In genomic region chr10:27188897-27189296, GRCh38 we compare ENCODE assay signal across 20 cellular contexts.
"Had no signal": no experiment of that assay in that cellular context is flagged by ENCODE, and none has a peak within 500 bp of the region (broad histone marks: within the 10 kb centered on the region; RNA-seq: fewer than 3 reads in every experiment).

No MANE protein-coding gene starts in this region.

- H3K4me3 Mint-ChIP-seq: natural killer cell; stimulated activated effector memory CD8-positive, alpha-beta T cell treated with anti-CD3 and anti-CD28 coated beads, Interleukin-12 subunit alpha, Interleukin-12 subunit beta, amount 100 ng/mL, for 72 hours had no signal

- H3K27me3 Mint-ChIP-seq: progenitor cell of endocrine pancreas had no signal

- H3K36me3 ChIP-seq: thyroid gland, uterus had no signal

- H3K9me3 Mint-ChIP-seq: natural killer cell; stimulated activated effector memory CD8-positive, alpha-beta T cell treated with anti-CD3 and anti-CD28 coated beads, Interleukin-12 subunit alpha, Interleukin-12 subunit beta, amount 100 ng/mL, for 72 hours had no signal

- H3K9me3 ChIP-seq: heart left ventricle, pancreas, right lobe of liver, suprapubic skin, thyroid gland, upper lobe of left lung, uterus had no signal

- H3K27ac ChIP-seq: heart left ventricle, pancreas, right lobe of liver, suprapubic skin, thyroid gland, upper lobe of left lung, uterus had no signal

- H3K4me1 Mint-ChIP-seq: natural killer cell; stimulated activated effector memory CD8-positive, alpha-beta T cell treated with anti-CD3 and anti-CD28 coated beads, Interleukin-12 subunit alpha, Interleukin-12 subunit beta, amount 100 ng/mL, for 72 hours had no signal

- H3K4me3 ChIP-seq: heart left ventricle, pancreas, right lobe of liver, suprapubic skin, thyroid gland, upper lobe of left lung, uterus had no signal

- DNase-seq: effector memory CD4-positive, alpha-beta T cell; heart left ventricle; hippocampal formation; islet precursor cell; natural killer cell; occipital lobe; pancreas; right lobe of liver; stimulated activated CD4-positive, alpha-beta T cell treated with anti-CD3 and anti-CD28 coated beads, Interleukin-4, amount 100 ng/mL, for 1 hour; stimulated activated CD8-positive, alpha-beta memory T cell treated with anti-CD3 and anti-CD28 coated beads, Interleukin-4, amount 100 ng/mL, for 48 hours; stimulated activated naive CD8-positive, alpha-beta T cell treated with anti-CD3 and anti-CD28 coated beads, Interleukin-15, Interleukin-2, amounts not matched to agents 100 U/mL and 50 U/mL, for 24 hours; thyroid gland; upper lobe of left lung; uterus had no signal

- H3K27me3 ChIP-seq: heart left ventricle, pancreas, right lobe of liver, suprapubic skin, thyroid gland, upper lobe of left lung, uterus had no signal

- H3K36me3 Mint-ChIP-seq: natural killer cell had no signal

- H3K27ac Mint-ChIP-seq: natural killer cell; progenitor cell of endocrine pancreas; stimulated activated effector memory CD8-positive, alpha-beta T cell treated with anti-CD3 and anti-CD28 coated beads, Interleukin-12 subunit alpha, Interleukin-12 subunit beta, amount 100 ng/mL, for 72 hours had no signal

- ATAC-seq: heart left ventricle; left lobe of liver; natural killer cell; pancreas; right lobe of liver; stimulated activated effector memory CD8-positive, alpha-beta T cell treated with anti-CD3 and anti-CD28 coated beads, Interleukin-12 subunit alpha, Interleukin-12 subunit beta, amount 100 ng/mL, for 72 hours; stimulated activated naive CD8-positive, alpha-beta T cell treated with anti-CD3 and anti-CD28 coated beads, Interleukin-15, Interleukin-2, amounts not matched to agents 100 U/mL and 50 U/mL, for 24 hours had no signal

- FAIRE-seq: endometrium, frontal cortex, pancreas had no signal

- H3K4me1 ChIP-seq: heart left ventricle, pancreas, right lobe of liver, suprapubic skin, thyroid gland, upper lobe of left lung, uterus had no signal
